ENCODE assay signal across 8 cellular contexts in genomic region chr20:2839732-2840137, GRCh38. TPM values are rescaled to one million over a fixed set of nuclear protein-coding genes. Genes with fewer than 3 reads are reported as not detected.
DNase-seq lines count a peak whose midpoint lies in the region; ATAC-seq and TF ChIP-seq lines count a peak whose summit lies in the region.

No MANE protein-coding gene starts in this region.

- DNase-seq in CD14-positive monocyte (ENCODE audit: low spot score) (no peak), MM.1S (no peak), endothelial cell (ENCODE audit: low spot score) (no peak), neuronal stem cell (ENCODE audit: low spot score) (no peak), epidermal melanocyte (ENCODE audit: insufficient read length, low spot score) (no peak), A172 (ENCODE audit: low spot score) (no peak)

- H2BK5ac ChIP-seq in neuronal stem cell (ENCODE audit: low read length) = no peak overlapping the region

- H3K4me3 Mint-ChIP-seq in CD14-positive monocyte (peak overlapping the region; percentile 42 to 58), endothelial cell (ENCODE audit: unreplicated experiment) (peak overlapping the region; percentile 91)

- no peak overlapping the region for H2BK12ac ChIP-seq in neuronal stem cell (ENCODE audit: low read length)

- H3K79me1 ChIP-seq in neuronal stem cell (ENCODE audit: low read depth, low read length) = peaks cover 3% of the 10 kb centered on the region

- H3K4me1 ChIP-seq in MM.1S (ENCODE audit: low read length) (peaks cover 5% of the 10 kb centered on the region; the same call in 1 of the 2 replicates), neuronal stem cell (ENCODE audit: control insufficient read depth in 2 of 2, insufficient read depth in 1 of 2, low read depth in 1 of 2, low read length in 2 of 2) (peaks cover 7 to 13% of the 10 kb centered on the region in 2 donors)

- no peaks in the 10 kb centered on the region for H4K20me1 ChIP-seq in MM.1S (ENCODE audit: insufficient read depth, low read length)

- H3K4me2 ChIP-seq in MM.1S (ENCODE audit: low read depth, low read length) (peak overlapping the region; percentile 96; the same call in 1 of the 2 replicates), neuronal stem cell (ENCODE audit: insufficient read depth, low read length, poor library complexity, severe bottlenecking) (peak overlapping the region; percentile 92)

- no peak overlapping the region for H3K4ac ChIP-seq in neuronal stem cell (ENCODE audit: low read length)

- TF ChIP-seq CTCF in CD14-positive monocyte (IDR thresholded peaks at IDR 0.05) (no peak), MM.1S (IDR thresholded peaks at IDR 0.05; ENCODE audit: low read length) (no peak), endothelial cell (IDR thresholded peaks at IDR 0.05; ENCODE audit: unreplicated experiment) (no peak)

- WGBS in neuronal stem cell (ENCODE audit: extremely low coverage in 2 of 2, insufficient read length in 2 of 2, insufficient replicate concordance in 1 of 2), 2 donors = no CpG with 5 or more reads among the region's 21 CpGs

- H4K8ac ChIP-seq in neuronal stem cell (ENCODE audit: low read depth, low read length) = no peak overlapping the region

- H3K4me3 ChIP-seq in MM.1S (ENCODE audit: low read length) = peak overlapping the region; percentile 97
- peak overlapping the region; percentile 85 to 91 for H3K4me3 ChIP-seq in neuronal stem cell (ENCODE audit: low read length in 2 of 2)

- no peaks in the 10 kb centered on the region for H3F3A ChIP-seq in MM.1S (ENCODE audit: insufficient read depth, low read length)

- peak overlapping the region; percentile 98 for H3K23ac ChIP-seq in neuronal stem cell (ENCODE audit: low read depth, low read length, poor library complexity)

- peak overlapping the region in 5 of 7 donors; percentile 6 to 85 (median 22) for H3K27ac Mint-ChIP-seq in CD14-positive monocyte
- peak overlapping the region; percentile 79 for H3K27ac Mint-ChIP-seq in endothelial cell (ENCODE audit: unreplicated experiment)

- H2BK120ac ChIP-seq in neuronal stem cell (ENCODE audit: low read depth, low read length) = no peak overlapping the region

- peak overlapping the region; percentile 96 for H2BK15ac ChIP-seq in neuronal stem cell (ENCODE audit: low read length)

- peak overlapping the region; percentile 99 for H3K18ac ChIP-seq in neuronal stem cell (ENCODE audit: low read length)

- H3K9ac ChIP-seq in MM.1S (ENCODE audit: low read length) = peak overlapping the region; percentile 94
- H3K9ac ChIP-seq in neuronal stem cell (ENCODE audit: low read depth, low read length, poor library complexity) = peak overlapping the region; percentile 89

- H2AK5ac ChIP-seq in neuronal stem cell (ENCODE audit: low read depth, low read length) = peak overlapping the region; percentile 91

- H3K14ac ChIP-seq in neuronal stem cell (ENCODE audit: low read length) = peak overlapping the region; percentile 99

- ATAC-seq in HG03280 (IDR thresholded peaks at IDR 0.05; ENCODE audit: unreplicated experiment) (no peak), GM19351 (IDR thresholded peaks at IDR 0.05; ENCODE audit: unreplicated experiment) (no peak)

- H3K4me1 Mint-ChIP-seq in CD14-positive monocyte = peaks cover 26% of the 10 kb centered on the region
- H3K4me1 Mint-ChIP-seq in endothelial cell (ENCODE audit: unreplicated experiment) = peaks cover 21% of the 10 kb centered on the region

- H3K9me2 ChIP-seq in MM.1S (replicated peaks; ENCODE audit: insufficient read depth, low read length) = no peaks in the 10 kb centered on the region

- H3K79me2 ChIP-seq in MM.1S (ENCODE audit: low read length) = peaks cover 10% of the 10 kb centered on the region

- H3K9me3 ChIP-seq in MM.1S (replicated peaks; ENCODE audit: insufficient read depth, low read length) = no peaks in the 10 kb centered on the region
- H3K9me3 ChIP-seq in neuronal stem cell (replicated peaks in 1 of 2; ENCODE audit: control insufficient read depth in 2 of 2, insufficient read depth in 1 of 2, low read depth in 1 of 2, low read length in 2 of 2) = peaks cover 0 to 4% of the 10 kb centered on the region in 2 donors

- H3K9me3 Mint-ChIP-seq in CD14-positive monocyte (no peaks in the 10 kb centered on the region), endothelial cell (ENCODE audit: unreplicated experiment) (no peaks in the 10 kb centered on the region)

- H3K27ac ChIP-seq in MM.1S (ENCODE audit: low read length) (no peak overlapping the region), neuronal stem cell (replicated peaks; ENCODE audit: low read length) (no peak overlapping the region)

- H3K36me3 ChIP-seq in MM.1S (replicated peaks; ENCODE audit: insufficient read depth, low read length) (no peaks in the 10 kb centered on the region), neuronal stem cell (replicated peaks in 1 of 2; ENCODE audit: control insufficient read depth in 2 of 2, insufficient read depth in 2 of 2, low read length in 2 of 2) (peaks cover 13 to 45% of the 10 kb centered on the region in 2 donors)

- peaks cover 17 to 36% of the 10 kb centered on the region in 2 donors for H3K36me3 Mint-ChIP-seq in CD14-positive monocyte
- H3K36me3 Mint-ChIP-seq in endothelial cell (ENCODE audit: low read depth, unreplicated experiment) = peaks cover 24% of the 10 kb centered on the region

- H3K27me3 Mint-ChIP-seq in CD14-positive monocyte (ENCODE audit: low read depth in 3 of 3) (peaks cover 0 to 4% (median 3%) of the 10 kb centered on the region in 3 donors), endothelial cell (ENCODE audit: unreplicated experiment) (peaks cover 17% of the 10 kb centered on the region)

- intact Hi-C loops in CD14-positive monocyte (cut with micrococcal nuclease) = no loop called here

- peak overlapping the region; percentile 94 for H4K91ac ChIP-seq in neuronal stem cell (ENCODE audit: low read depth, low read length, poor library complexity)

- H3K27me3 ChIP-seq in MM.1S (replicated peaks; ENCODE audit: insufficient read depth, low read length) (no peaks in the 10 kb centered on the region), neuronal stem cell (ENCODE audit: control insufficient read depth in 3 of 3, insufficient read depth in 3 of 3, low read depth in 1 of 3, low read length in 3 of 3) (no peaks in the 10 kb centered on the region)

- H2AFZ ChIP-seq in MM.1S (ENCODE audit: low read length) (peak overlapping the region; percentile 97), neuronal stem cell (ENCODE audit: low read length) (peak overlapping the region; percentile 100)

RNA-seq across cellular contexts. Expression of gene PCED1A, which starts 0.7 kb away (rescaled TPM):
- 10 to 100 TPM in 1 of 2 donors, 1 to 10 TPM in 1; 9.1 to 10.2 TPM for polyA plus RNA-seq in CD14-positive monocyte
- 30.9 TPM for total RNA-seq in endothelial cell (ENCODE audit: unreplicated experiment)
- 61.0 TPM for polyA plus RNA-seq in neuronal stem cell (2013, experiment 1 of 2)
- 61.2 TPM for polyA plus RNA-seq in neuronal stem cell (2013, experiment 2 of 2)
- 11.9 and 13.2 TPM in 2 replicates for total RNA-seq in A172 (2014; rRNA removed; shearing (Covaris generic))

RNA-seq across cellular contexts. Expression of gene VPS16, which starts 0.8 kb away (rescaled TPM):
- polyA plus RNA-seq in CD14-positive monocyte = 10 to 100 TPM; 33.3 to 34.5 TPM
- 43.3 TPM for total RNA-seq in endothelial cell (ENCODE audit: unreplicated experiment)
- 19.8 TPM for polyA plus RNA-seq in neuronal stem cell (2013, experiment 1 of 2)
- 18.6 TPM for polyA plus RNA-seq in neuronal stem cell (2013, experiment 2 of 2)
- 44.1 and 48.1 TPM in 2 replicates for total RNA-seq in A172 (2014; rRNA removed; shearing (Covaris generic))

RNA-seq across cellular contexts. Expression of gene TMEM239, which starts 23.6 kb away (rescaled TPM):
- polyA plus RNA-seq in CD14-positive monocyte = not detected
- total RNA-seq in endothelial cell (ENCODE audit: unreplicated experiment) = not detected
- polyA plus RNA-seq in neuronal stem cell (2013, experiment 1 of 2) = not detected
- polyA plus RNA-seq in neuronal stem cell (2013, experiment 2 of 2) = not detected
- total RNA-seq in A172 (2014; rRNA removed; shearing (Covaris generic)) = not detected in 2 replicates

RNA-seq across cellular contexts. Expression of gene C20orf141, which starts 24.9 kb away (rescaled TPM):
- polyA plus RNA-seq in CD14-positive monocyte = not detected
- not detected for total RNA-seq in endothelial cell (ENCODE audit: unreplicated experiment)
- polyA plus RNA-seq in neuronal stem cell (2013, experiment 1 of 2) = not detected
- polyA plus RNA-seq in neuronal stem cell (2013, experiment 2 of 2) = not detected
- not detected in 2 replicates for total RNA-seq in A172 (2014; rRNA removed; shearing (Covaris generic))

RNA-seq across cellular contexts. Expression of gene PTPRA, which starts 33.5 kb away (rescaled TPM):
- 10 to 100 TPM; 13.0 to 13.1 TPM for polyA plus RNA-seq in CD14-positive monocyte
- 59.9 TPM for total RNA-seq in endothelial cell (ENCODE audit: unreplicated experiment)
- polyA plus RNA-seq in neuronal stem cell (2013, experiment 1 of 2) = 149 TPM
- 143 TPM for polyA plus RNA-seq in neuronal stem cell (2013, experiment 2 of 2)
- total RNA-seq in A172 (2014; rRNA removed; shearing (Covaris generic)) = 30.2 and 43.4 TPM in 2 replicates
